1 cellular context compared by ENCODE assay signal in genomic region chr11:14341968-14342367, GRCh38.
TF ChIP-seq lines count a peak whose summit lies in the region.

No MANE protein-coding gene starts in this region.

TF ChIP-seq in GM12878, 131 proteins besides CTCF, POLR2A, EP300 and RAD21:
- TF ChIP-seq RAD51 (IDR thresholded peaks at IDR 0.05) (peak; percentile 54), NR2C1 (IDR thresholded peaks at IDR 0.05) (no peak)
TF ChIP-seq in GM12878: peak in this region for 1.
